8 cellular contexts compared by ENCODE assay signal in the genomic region with DNA sequence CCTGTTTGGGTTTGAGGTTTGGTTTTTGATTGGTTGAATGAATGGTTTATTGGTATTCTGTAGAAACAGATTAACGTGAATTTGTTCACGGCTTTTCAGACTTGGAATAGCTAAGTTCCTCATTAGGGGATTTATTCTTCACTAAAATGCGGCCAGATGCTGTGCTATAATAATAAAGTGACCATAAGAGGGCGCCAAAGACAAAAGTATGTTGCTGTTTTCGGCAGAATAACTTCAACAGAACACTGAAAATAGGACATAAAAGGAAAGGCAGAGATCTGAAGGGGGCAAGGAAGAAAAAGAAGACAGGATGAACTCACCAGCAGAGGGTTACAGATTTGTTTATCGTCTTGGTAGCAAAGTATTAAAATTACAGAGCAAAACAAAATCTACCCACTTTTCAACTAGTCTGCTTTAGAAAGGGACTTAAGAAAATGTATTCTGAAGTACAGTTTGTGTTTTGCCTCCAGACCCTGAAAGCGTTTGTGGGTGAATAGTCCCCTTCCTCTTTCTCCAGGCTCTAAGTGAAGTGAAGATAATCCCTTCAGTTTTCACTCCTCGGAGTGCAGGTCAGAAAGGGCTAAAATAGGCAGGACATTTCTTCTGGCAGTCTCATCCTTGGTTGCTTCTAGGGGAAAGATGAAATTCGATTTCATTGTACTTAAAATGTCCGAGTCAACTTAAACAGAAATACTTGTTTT.
DNase-seq lines count a peak whose midpoint lies in the region; ATAC-seq, FAIRE-seq and TF ChIP-seq lines count a peak whose summit lies in the region.

No MANE protein-coding gene starts in this region.

- no peaks in the 10 kb centered on the region for H3K4me1 Mint-ChIP-seq in CD4-positive, CD25-positive, alpha-beta regulatory T cell

- H3K9me3 Mint-ChIP-seq in CD4-positive, CD25-positive, alpha-beta regulatory T cell: peaks cover 0 to 1% (median 0%) of the 10 kb centered on the region in 7 donors

- H3K36me3 ChIP-seq in CD4-positive, CD25-positive, alpha-beta regulatory T cell (ENCODE audit: control insufficient read depth, insufficient read depth, low read length): no peaks in the 10 kb centered on the region
- H3K36me3 ChIP-seq in lung (ENCODE audit: control insufficient read depth in 2 of 2, insufficient read depth in 2 of 2, low read length in 2 of 2): no peaks in the 10 kb centered on the region
- no peaks in the 10 kb centered on the region for H3K36me3 ChIP-seq in MG63

- no peak for ATAC-seq in CD4-positive, CD25-positive, alpha-beta regulatory T cell (ENCODE audit: low read depth in 2 of 2)
- peak; percentile 78 for ATAC-seq in GM18867 (IDR thresholded peaks at IDR 0.05; ENCODE audit: unreplicated experiment)
- ATAC-seq in lung (ENCODE audit: insufficient read depth, low FRiP score): peak; percentile 53

- H3K36me3 Mint-ChIP-seq in CD4-positive, CD25-positive, alpha-beta regulatory T cell: no peaks in the 10 kb centered on the region

- H3K4me1 ChIP-seq in CD4-positive, CD25-positive, alpha-beta regulatory T cell (ENCODE audit: control insufficient read depth, insufficient read depth, low read length, poor library complexity, severe bottlenecking): no peaks in the 10 kb centered on the region
- H3K4me1 ChIP-seq in lung (ENCODE audit: control insufficient read depth in 2 of 2, insufficient read depth in 2 of 2, low read length in 2 of 2): no peaks in the 10 kb centered on the region

- WGBS in lung, 2 donors: 15 to 16% methylated on average over 10 of the region's 10 CpGs

- FAIRE-seq in RCC 7860 (lab: Jason Lieb, UNC): peak; percentile 43

- peaks cover 6% of the 10 kb centered on the region for H3K27me3 ChIP-seq in CD4-positive, CD25-positive, alpha-beta regulatory T cell (ENCODE audit: control insufficient read depth, insufficient read depth, low read length)
- H3K27me3 ChIP-seq in dorsolateral prefrontal cortex: peaks cover 0 to 46% (median 19%) of the 10 kb centered on the region in 45 donors
- H3K27me3 ChIP-seq in lung (ENCODE audit: control insufficient read depth, insufficient read depth): no peaks in the 10 kb centered on the region
- H3K27me3 ChIP-seq in MG63: peaks cover 30% of the 10 kb centered on the region

- peaks cover 17% of the 10 kb centered on the region for H3K27me3 Mint-ChIP-seq in CD4-positive, CD25-positive, alpha-beta regulatory T cell

- intact Hi-C loops in dorsolateral prefrontal cortex (cut with DNase I): loop anchor here (2.0 to 10.0 kb wide), 3 partner anchors 839 to 1031 kb away; no protein-coding TSS in a partner anchor

- no peak overlapping the region for H3K27ac ChIP-seq in CD4-positive, CD25-positive, alpha-beta regulatory T cell (ENCODE audit: insufficient read depth, low read length, poor library complexity, severe bottlenecking)
- H3K27ac ChIP-seq in dorsolateral prefrontal cortex (no peak overlapping the region), lung (ENCODE audit: low read depth in 1 of 2, low read length in 1 of 2) (no peak overlapping the region)

- DNase-seq in CD4-positive, CD25-positive, alpha-beta regulatory T cell: peak in 2 of 3 donors; percentile 30 to 59
- DNase-seq in M059J (ENCODE audit: low read depth): peak; percentile 64
- peak; percentile 31 for DNase-seq in RCC 7860 (ENCODE audit: low spot score)
- DNase-seq in dorsolateral prefrontal cortex: peak in 3 of 10 donors; percentile 23 to 33 (median 30)
- no peak for DNase-seq in lung (ENCODE audit: low spot score)
- DNase-seq in stimulated activated naive CD4-positive, alpha-beta T cell treated with Interleukin-2 at 50 U/mL for 16 hours (lab: John Stamatoyannopoulos, UW): no peak
- DNase-seq in MG63: no peak

- H3K27ac Mint-ChIP-seq in CD4-positive, CD25-positive, alpha-beta regulatory T cell: no peak overlapping the region

- TF ChIP-seq CTCF in dorsolateral prefrontal cortex (IDR thresholded peaks at IDR 0.05 in 54 of 56, conservative IDR thresholded peaks at IDR 0.05 in 2 of 56; ENCODE audit: low read depth in 1 of 56, partially characterized antibody in 56 of 56) (peak; percentile 66 to 93 (median 78)), lung (IDR thresholded peaks at IDR 0.05; ENCODE audit: control extremely low read depth, extremely low read depth) (peak; percentile 28)

- H3K4me3 Mint-ChIP-seq in CD4-positive, CD25-positive, alpha-beta regulatory T cell: no peak overlapping the region

- H3K9me3 ChIP-seq in CD4-positive, CD25-positive, alpha-beta regulatory T cell (ENCODE audit: control insufficient read depth in 2 of 2, low read length in 2 of 2): peaks cover 0 to 2% of the 10 kb centered on the region in 2 experiments
- H3K9me3 ChIP-seq in lung (ENCODE audit: control insufficient read depth in 2 of 2, insufficient read depth in 1 of 2, low read length in 1 of 2) (no peaks in the 10 kb centered on the region), MG63 (no peaks in the 10 kb centered on the region)

- no peak overlapping the region for H3K4me3 ChIP-seq in CD4-positive, CD25-positive, alpha-beta regulatory T cell (ENCODE audit: low read depth, low read length)
- H3K4me3 ChIP-seq in dorsolateral prefrontal cortex: peak overlapping the region in 9 of 59 donors; percentile 0 to 23 (median 7)
- H3K4me3 ChIP-seq in lung: no peak overlapping the region
- H3K4me3 ChIP-seq in MG63: no peak overlapping the region

Comparison
In these comparisons a context has a peak if more than half of its experiments do, and no peak if none do; other contexts are left out.
1. ATAC-seq: peak in GM18867 (single experiment) and lung (single experiment); none in CD4-positive, CD25-positive, alpha-beta regulatory T cell (0 of 2).
2. DNase-seq: peak in CD4-positive, CD25-positive, alpha-beta regulatory T cell (2 of 3), M059J (single experiment) and RCC 7860 (single experiment); none in lung (single experiment), stimulated activated naive CD4-positive, alpha-beta T cell treated with Interleukin-2 at 50 U/mL for 16 hours (single experiment) and MG63 (single experiment).